ENCODE assay signal across 28 cellular contexts in genomic region chr6:73377225-73377624, GRCh38. TPM values are rescaled to one million over a fixed set of nuclear protein-coding genes. Genes with fewer than 3 reads are reported as not detected.
"Had no signal": no experiment of that assay in that cellular context is flagged by ENCODE, and none has a peak within 500 bp of the region (broad histone marks: within the 10 kb centered on the region; RNA-seq: fewer than 3 reads in every experiment).

No MANE protein-coding gene starts in this region.

- DNase-seq: colonic mucosa; effector CD4-positive, alpha-beta T cell; endodermal cell; foreskin melanocyte; head of caudate nucleus; kidney; left cardiac atrium; mucosa of descending colon; natural killer cell; posterior cingulate gyrus; spleen; stimulated activated CD4-positive, alpha-beta T cell treated with anti-CD3 and anti-CD28 coated beads, Interleukin-15, amount 100 ng/mL, for 24 hours; stimulated activated CD4-positive, alpha-beta T cell treated with anti-CD3 and anti-CD28 coated beads, Interleukin-1b, Interleukin-23, amount 100 ng/mL, for 48 hours; stimulated activated CD4-positive, alpha-beta T cell treated with anti-CD3 and anti-CD28 coated beads, Interleukin-4, amount 100 ng/mL, for 4 hours; stimulated activated naive CD4-positive, alpha-beta T cell treated with Interleukin-2 at 50 U/mL for 16 hours; trophoblast cell had no signal

- H3K4me3 Mint-ChIP-seq: endodermal cell, natural killer cell, neural crest cell had no signal

- H3K4me3 ChIP-seq: colonic mucosa, hepatocyte, mucosa of descending colon, spleen had no signal

- H3K27me3 ChIP-seq: colonic mucosa, hepatocyte, spleen had no signal

- H3K36me3 Mint-ChIP-seq: natural killer cell had no signal

- H3K27ac Mint-ChIP-seq: endodermal cell, natural killer cell had no signal

- H3K4me1 ChIP-seq: colonic mucosa, spleen had no signal

- H3K9me3 Mint-ChIP-seq: natural killer cell, neural crest cell had no signal

- H3K4me1 Mint-ChIP-seq: endodermal cell, natural killer cell, neural crest cell had no signal

- H3K9me3 ChIP-seq: colonic mucosa had no signal

- H3K4me2 ChIP-seq: hepatocyte had no signal

- H2AFZ ChIP-seq: hepatocyte had no signal

- FAIRE-seq: endothelial cell of umbilical vein, kidney had no signal

- H3K36me3 ChIP-seq: colonic mucosa, spleen had no signal

- ATAC-seq: left cardiac atrium, mucosa of descending colon, natural killer cell, sciatic nerve had no signal

- H3K27ac ChIP-seq: colonic mucosa, hepatocyte, spleen had no signal

- H3K79me2 ChIP-seq: hepatocyte had no signal

RNA-seq across cellular contexts. Expression of gene OOEP, which starts 7.5 kb away (rescaled TPM):
- total RNA-seq: colonic mucosa, endodermal cell, endothelial cell of umbilical vein, hepatocyte, liver, neural crest cell, osteocyte, pulmonary artery endothelial cell, sciatic nerve, skeletal muscle tissue, urinary bladder had no signal
- polyA plus RNA-seq: hepatocyte had no signal

RNA-seq across cellular contexts. Expression of gene KHDC3L, which starts 14.8 kb away (rescaled TPM):
- total RNA-seq: colonic mucosa, dermis microvascular lymphatic vessel endothelial cell, endodermal cell, endothelial cell of umbilical vein, hepatocyte, kidney, left cardiac atrium, liver, lung microvascular endothelial cell, mucosa of descending colon, natural killer cell, neural crest cell, osteocyte, pulmonary artery endothelial cell, sciatic nerve, skeletal muscle tissue, spleen, urinary bladder had no signal
- polyA plus RNA-seq: endothelial cell of umbilical vein, esophagus, hepatocyte, liver, spleen, urinary bladder had no signal

RNA-seq across cellular contexts. Expression of gene DDX43, which starts 17.4 kb away (rescaled TPM):
- total RNA-seq: endodermal cell, hepatocyte, neural crest cell, osteocyte, skeletal muscle tissue had no signal

RNA-seq across cellular contexts. Expression of gene DPPA5, which starts 23.1 kb away (rescaled TPM):
- total RNA-seq: colonic mucosa, dermis microvascular lymphatic vessel endothelial cell, endodermal cell, endothelial cell of umbilical vein, hepatocyte, kidney, left cardiac atrium, liver, lung microvascular endothelial cell, mucosa of descending colon, natural killer cell, neural crest cell, osteocyte, pulmonary artery endothelial cell, sciatic nerve, skeletal muscle tissue, spleen, urinary bladder had no signal
- polyA plus RNA-seq: endothelial cell of umbilical vein, esophagus, hepatocyte, liver, spleen, urinary bladder had no signal
